ENCODE assay signal across 20 cellular contexts in the genomic region with DNA sequence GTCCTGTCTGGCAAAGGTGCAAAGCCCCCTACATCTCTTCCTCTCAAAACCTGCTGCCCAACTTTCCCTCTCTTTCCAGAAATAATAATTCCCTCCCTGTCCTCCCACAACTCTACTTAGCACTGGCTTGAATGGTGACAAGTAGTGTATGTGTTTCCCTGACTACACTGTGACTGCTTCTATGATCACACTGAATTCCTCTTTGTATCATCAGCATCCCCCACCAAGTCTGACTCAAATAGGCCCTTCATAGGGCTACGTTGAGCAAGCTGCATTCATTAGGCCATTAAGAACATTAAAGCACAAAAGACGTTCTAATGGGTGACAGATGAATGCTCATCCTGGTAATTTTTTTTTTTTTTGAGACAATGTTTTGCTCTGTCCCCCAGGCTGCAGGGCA. TPM values are rescaled to one million over a fixed set of nuclear protein-coding genes. Genes with fewer than 3 reads are reported as not detected.
DNase-seq lines count a peak whose midpoint lies in the region; ATAC-seq and TF ChIP-seq lines count a peak whose summit lies in the region.
"Had no signal": no experiment of that assay in that cellular context is flagged by ENCODE, and none has a peak within 500 bp of the region (broad histone marks: within the 10 kb centered on the region; RNA-seq: fewer than 3 reads in every experiment).

No MANE protein-coding gene starts in this region.

- peak overlapping the region; percentile 94 for H3K27ac ChIP-seq in layer of hippocampus (ENCODE audit: low read depth, low read length)
- peak overlapping the region; percentile 47 to 96 (median 89) for H3K27ac ChIP-seq in thyroid gland
- H3K27ac ChIP-seq: left lung, neural progenitor cell, thoracic aorta had no signal

- peaks cover 53 to 77% of the 10 kb centered on the region in 2 donors for H3K4me1 ChIP-seq in thyroid gland

- no peak for ATAC-seq in HG02938 (IDR thresholded peaks at IDR 0.05; ENCODE audit: unreplicated experiment)
- ATAC-seq in GM18909 (IDR thresholded peaks at IDR 0.05; ENCODE audit: poor library complexity, unreplicated experiment): no peak
- ATAC-seq in GM18502 (IDR thresholded peaks at IDR 0.05; ENCODE audit: poor library complexity, unreplicated experiment): no peak
- ATAC-seq: activated T-cell treated with anti-CD3 and anti-CD28 coated beads, Interleukin-2, amount 50 U/mL, for 4 hours; left lung had no signal

- intact Hi-C loops in thyroid gland (cut with DNase I): loop anchor here (10.0 kb wide), 1 partner anchor 92 kb away; no protein-coding TSS in a partner anchor

- H3K4me3 Mint-ChIP-seq in T-helper 2 cell treated with Interferon-gamma antibody and Interleukin-4, amounts not matched to agents 5 μg/mL and 100 μg/mL, for 36 hours: no peak overlapping the region
- H3K4me3 Mint-ChIP-seq in chondrocyte (ENCODE audit: unreplicated experiment): no peak overlapping the region
- H3K4me3 Mint-ChIP-seq: activated T-cell treated with anti-CD3 and anti-CD28 coated beads, Interleukin-2, amount 50 U/mL, for 4 hours; endodermal cell; IgD-negative memory B cell; neural progenitor cell had no signal

- H3K36me3 ChIP-seq in thyroid gland: no peaks in the 10 kb centered on the region
- H3K36me3 ChIP-seq: left lung, neural progenitor cell, thoracic aorta had no signal

- WGBS in thyroid gland, 2 donors: 19 to 51% methylated on average over 2 of the region's 2 CpGs

- peaks cover 8% of the 10 kb centered on the region for H3K27me3 Mint-ChIP-seq in T-helper 2 cell treated with Interferon-gamma antibody and Interleukin-4, amounts not matched to agents 5 μg/mL and 100 μg/mL, for 36 hours (ENCODE audit: low read depth)
- H3K27me3 Mint-ChIP-seq in chondrocyte (ENCODE audit: low read depth): peaks cover 2% of the 10 kb centered on the region
- H3K27me3 Mint-ChIP-seq: IgD-negative memory B cell had no signal

- no peak for DNase-seq in T-helper 2 cell treated with Interferon-gamma antibody and Interleukin-4, amounts not matched to agents 5 μg/mL and 100 μg/mL, for 36 hours (ENCODE audit: low spot score)
- DNase-seq in T-helper 2 cell (no peak), chondrocyte (ENCODE audit: low spot score) (no peak), thyroid gland (no peak)
- DNase-seq: 8988T; activated T-cell treated with anti-CD3 and anti-CD28 coated beads, Interleukin-2, amount 50 U/mL, for 4 hours; amniotic stem cell; endodermal cell; left lung; NCI-H1105; NCI-H2227 treated with DMSO at 0.1 percent for 48 hours; OCI-M1 had no signal

- H3K9me3 Mint-ChIP-seq in T-helper 2 cell treated with Interferon-gamma antibody and Interleukin-4, amounts not matched to agents 5 μg/mL and 100 μg/mL, for 36 hours: no peaks in the 10 kb centered on the region
- no peaks in the 10 kb centered on the region for H3K9me3 Mint-ChIP-seq in chondrocyte (ENCODE audit: low read depth)
- H3K9me3 Mint-ChIP-seq: neural progenitor cell had no signal

- no peaks in the 10 kb centered on the region for H3K36me3 Mint-ChIP-seq in T-helper 2 cell treated with Interferon-gamma antibody and Interleukin-4, amounts not matched to agents 5 μg/mL and 100 μg/mL, for 36 hours (ENCODE audit: low read depth)
- peaks cover 2% of the 10 kb centered on the region for H3K36me3 Mint-ChIP-seq in chondrocyte (ENCODE audit: low read depth)
- H3K36me3 Mint-ChIP-seq: neural progenitor cell had no signal

- no peaks in the 10 kb centered on the region for H3K27me3 ChIP-seq in layer of hippocampus (ENCODE audit: control insufficient read depth, insufficient read depth, low read length)
- H3K27me3 ChIP-seq in thyroid gland: no peaks in the 10 kb centered on the region
- H3K27me3 ChIP-seq: left lung, neural progenitor cell had no signal

- no peaks in the 10 kb centered on the region for H3K9me3 ChIP-seq in thyroid gland
- H3K9me3 ChIP-seq: left lung, thoracic aorta had no signal

- no peak for TF ChIP-seq POLR2A in thyroid gland (IDR thresholded peaks at IDR 0.05)

- H3K4me3 ChIP-seq in thyroid gland (replicated peaks in 1 of 3): no peak overlapping the region
- H3K4me3 ChIP-seq: left lung, neural progenitor cell, skin epidermis, thoracic aorta had no signal

- no peak for TF ChIP-seq CTCF in chondrocyte (IDR thresholded peaks at IDR 0.05)
- no peak for TF ChIP-seq CTCF in thyroid gland (IDR thresholded peaks at IDR 0.05)

- H3K27ac Mint-ChIP-seq in T-helper 2 cell treated with Interferon-gamma antibody and Interleukin-4, amounts not matched to agents 5 μg/mL and 100 μg/mL, for 36 hours: peak overlapping the region; percentile 0
- H3K27ac Mint-ChIP-seq in chondrocyte (ENCODE audit: unreplicated experiment): peak overlapping the region; percentile 63
- H3K27ac Mint-ChIP-seq: endodermal cell, neural progenitor cell had no signal

- H3K4me1 Mint-ChIP-seq in T-helper 2 cell treated with Interferon-gamma antibody and Interleukin-4, amounts not matched to agents 5 μg/mL and 100 μg/mL, for 36 hours (ENCODE audit: low read depth): peaks cover 2% of the 10 kb centered on the region
- H3K4me1 Mint-ChIP-seq in chondrocyte (ENCODE audit: low read depth): peaks cover 19% of the 10 kb centered on the region

RNA-seq across cellular contexts. Expression of gene ST3GAL5, which starts 13.7 kb away (rescaled TPM):
- total RNA-seq in chondrocyte (20.0 to 48.1 TPM (median 20.6 TPM) in 3 replicates), thyroid gland (100 to 1,000 TPM; 139 to 199 (median 156) TPM)
